Comparison of ENCODE assay signal across 8 cellular contexts in genomic region chr19:51108805-51109146, GRCh38. TPM values are rescaled to one million over a fixed set of nuclear protein-coding genes. Genes with fewer than 3 reads are reported as not detected.
DNase-seq lines count a peak whose midpoint lies in the region; ATAC-seq lines count a peak whose summit lies in the region.

No MANE protein-coding gene starts in this region.

- H3K4me1 Mint-ChIP-seq in activated T-cell treated with anti-CD3 and anti-CD28 coated beads, Interleukin-2, amount 50 U/mL, for 72 hours (ENCODE audit: low read depth): peaks cover 40% of the 10 kb centered on the region

- H3K4me1 ChIP-seq in stomach smooth muscle (ENCODE audit: control insufficient read depth, insufficient read depth, low read length): peaks cover 19% of the 10 kb centered on the region

- ATAC-seq in activated T-cell treated with anti-CD3 and anti-CD28 coated beads, Interleukin-2, amount 50 U/mL, for 72 hours (replicated peaks in 1 of 2): peak; percentile 37
- ATAC-seq in HG03139 (IDR thresholded peaks at IDR 0.05; ENCODE audit: unreplicated experiment): peak; percentile 18
- ATAC-seq in activated naive CD4-positive, alpha-beta T cell treated with anti-CD3 and anti-CD28 coated beads, Interleukin-2, amount 50 U/mL, for 72 hours: peak; percentile 21 to 46

- H3K4me3 Mint-ChIP-seq in activated T-cell treated with anti-CD3 and anti-CD28 coated beads, Interleukin-2, amount 50 U/mL, for 72 hours: peak overlapping the region; percentile 94 to 96

- no peaks in the 10 kb centered on the region for H3K9me3 Mint-ChIP-seq in activated T-cell treated with anti-CD3 and anti-CD28 coated beads, Interleukin-2, amount 50 U/mL, for 72 hours
- no peaks in the 10 kb centered on the region for H3K9me3 Mint-ChIP-seq in activated naive CD4-positive, alpha-beta T cell treated with anti-CD3 and anti-CD28 coated beads, Interleukin-2, amount 50 U/mL, for 72 hours

- peak overlapping the region; percentile 58 for H3K27ac ChIP-seq in stomach smooth muscle (ENCODE audit: low read length)

- H3K27me3 Mint-ChIP-seq in activated T-cell treated with anti-CD3 and anti-CD28 coated beads, Interleukin-2, amount 50 U/mL, for 72 hours (ENCODE audit: low read depth): no peaks in the 10 kb centered on the region

- H3K36me3 ChIP-seq in stomach smooth muscle (ENCODE audit: control insufficient read depth in 2 of 2, insufficient read depth in 2 of 2, low read length in 2 of 2): no peaks in the 10 kb centered on the region

- peak overlapping the region; percentile 88 for H3K27ac Mint-ChIP-seq in activated T-cell treated with anti-CD3 and anti-CD28 coated beads, Interleukin-2, amount 50 U/mL, for 72 hours
- peak overlapping the region; percentile 91 to 97 for H3K27ac Mint-ChIP-seq in activated naive CD4-positive, alpha-beta T cell treated with anti-CD3 and anti-CD28 coated beads, Interleukin-2, amount 50 U/mL, for 72 hours

- DNase-seq in activated T-cell treated with anti-CD3 and anti-CD28 coated beads, Interleukin-2, amount 50 U/mL, for 72 hours: no peak
- no peak for DNase-seq in activated T-cell treated with anti-CD3 and anti-CD28 coated beads, Interleukin-2, amount 50 U/mL, for 48 hours
- no peak for DNase-seq in activated naive CD4-positive, alpha-beta T cell treated with anti-CD3 and anti-CD28 coated beads, Interleukin-2, amount 50 U/mL, for 72 hours (ENCODE audit: low spot score in 2 of 2)
- DNase-seq in iPS-NIHi11 (ENCODE audit: low spot score) (peak; percentile 31), GM03348 (ENCODE audit: low spot score) (no peak)
- DNase-seq in stimulated activated CD4-positive, alpha-beta T cell treated with anti-CD3 and anti-CD28 coated beads, Interleukin-4, amount 100 ng/mL, for 1 hour: no peak

- peak overlapping the region; percentile 93 to 96 for H3K4me3 ChIP-seq in stomach smooth muscle (ENCODE audit: low read length in 2 of 2)

- H3K9ac ChIP-seq in stomach smooth muscle (ENCODE audit: low read length in 2 of 2): peak overlapping the region; percentile 62 to 81

- H3K9me3 ChIP-seq in stomach smooth muscle (ENCODE audit: control insufficient read depth in 2 of 2, low read length in 2 of 2): no peaks in the 10 kb centered on the region

- no peaks in the 10 kb centered on the region for H3K27me3 ChIP-seq in stomach smooth muscle (ENCODE audit: control insufficient read depth in 1 of 2, insufficient read depth in 2 of 2, low read length in 2 of 2)

- H3K36me3 Mint-ChIP-seq in activated T-cell treated with anti-CD3 and anti-CD28 coated beads, Interleukin-2, amount 50 U/mL, for 72 hours (ENCODE audit: insufficient read depth in 2 of 2): peaks cover 0 to 4% of the 10 kb centered on the region in 2 donors
- peaks cover 9 to 12% of the 10 kb centered on the region in 2 donors for H3K36me3 Mint-ChIP-seq in activated naive CD4-positive, alpha-beta T cell treated with anti-CD3 and anti-CD28 coated beads, Interleukin-2, amount 50 U/mL, for 72 hours

RNA-seq across cellular contexts. Expression of gene CTU1, which starts 0.6 kb away (rescaled TPM):
- 10 to 100 TPM; 10.7 to 11.9 TPM for total RNA-seq in activated T-cell treated with anti-CD3 and anti-CD28 coated beads, Interleukin-2, amount 50 U/mL, for 72 hours
- 10 to 100 TPM in 1 of 2 donors, 1 to 10 TPM in 1; 9.8 to 11.2 TPM for total RNA-seq in activated naive CD4-positive, alpha-beta T cell treated with anti-CD3 and anti-CD28 coated beads, Interleukin-2, amount 50 U/mL, for 72 hours

RNA-seq across cellular contexts. Expression of gene SIGLEC9, which starts 15.9 kb away (rescaled TPM):
- 1 to 10 TPM in 1 of 2 donors, under 1 TPM in 1; 0.74 to 1.6 TPM for total RNA-seq in activated T-cell treated with anti-CD3 and anti-CD28 coated beads, Interleukin-2, amount 50 U/mL, for 72 hours
- total RNA-seq in activated naive CD4-positive, alpha-beta T cell treated with anti-CD3 and anti-CD28 coated beads, Interleukin-2, amount 50 U/mL, for 72 hours: 1 to 10 TPM in 1 of 2 donors, under 1 TPM in 1; 0.87 to 1.1 TPM

RNA-seq across cellular contexts. Expression of gene KLK14, which starts 26.1 kb away (rescaled TPM):
- 1 to 10 TPM in 1 of 2 donors, under 1 TPM in 1; 0.69 to 1.2 TPM for total RNA-seq in activated T-cell treated with anti-CD3 and anti-CD28 coated beads, Interleukin-2, amount 50 U/mL, for 72 hours
- under 1 TPM; 0.68 to 0.80 TPM for total RNA-seq in activated naive CD4-positive, alpha-beta T cell treated with anti-CD3 and anti-CD28 coated beads, Interleukin-2, amount 50 U/mL, for 72 hours

RNA-seq across cellular contexts. Expression of gene SIGLEC7, which starts 33.3 kb away (rescaled TPM):
- total RNA-seq in activated T-cell treated with anti-CD3 and anti-CD28 coated beads, Interleukin-2, amount 50 U/mL, for 72 hours: not detected
- under 1 TPM in 1 of 2 donors, not detected in 1; 0.34 TPM for total RNA-seq in activated naive CD4-positive, alpha-beta T cell treated with anti-CD3 and anti-CD28 coated beads, Interleukin-2, amount 50 U/mL, for 72 hours

RNA-seq across cellular contexts. Expression of gene KLK13, which starts 43.9 kb away (rescaled TPM):
- total RNA-seq in activated T-cell treated with anti-CD3 and anti-CD28 coated beads, Interleukin-2, amount 50 U/mL, for 72 hours: not detected
- not detected for total RNA-seq in activated naive CD4-positive, alpha-beta T cell treated with anti-CD3 and anti-CD28 coated beads, Interleukin-2, amount 50 U/mL, for 72 hours
